14 cellular contexts compared by ENCODE assay signal in genomic region chr10:75508814-75509306, GRCh38.
A peak's percentile ranks its signal among the peaks of the same experiment; 100 is the strongest.
DNase-seq lines count a peak whose midpoint lies in the region; ATAC-seq and TF ChIP-seq lines count a peak whose summit lies in the region.
"Had no signal": no experiment of that assay in that cellular context is flagged by ENCODE, and none has a peak within 500 bp of the region (broad histone marks: within the 10 kb centered on the region; RNA-seq: fewer than 3 reads in every experiment).

No MANE protein-coding gene starts in this region.

- peak; percentile 24 for DNase-seq in ELF-1 (ENCODE audit: low read depth, low spot score)
- DNase-seq in astrocyte of the spinal cord (ENCODE audit: low read depth, low spot score): peak; percentile 53
- no peak for DNase-seq in nephron progenitor cell
- no peak for DNase-seq in foreskin fibroblast
- DNase-seq in G401 (ENCODE audit: low spot score): no peak
- DNase-seq in NCI-H510A treated with DMSO at 0.1 percent for 48 hours (lab: John Stamatoyannopoulos, UW): no peak
- DNase-seq: adrenal gland, C1 segment of cervical spinal cord, foreskin melanocyte, WERI-Rb-1 had no signal

- H3F3A ChIP-seq in Loucy (ENCODE audit: low read depth): peaks cover 15% of the 10 kb centered on the region; the same call in 1 of the 2 replicates

- TF ChIP-seq CTCF in Loucy (conservative IDR thresholded peaks at IDR 0.05; ENCODE audit: low read length) (no peak), astrocyte of the spinal cord (IDR thresholded peaks at IDR 0.05; ENCODE audit: low read depth, low read length) (no peak), nephron progenitor cell (IDR thresholded peaks at IDR 0.05) (no peak), foreskin fibroblast (IDR thresholded peaks at IDR 0.05; ENCODE audit: low read depth, low read length) (no peak)

- no peaks in the 10 kb centered on the region for H3K9me2 ChIP-seq in Loucy (replicated peaks; ENCODE audit: low read depth, low read length)

- peak overlapping the region; percentile 56 for H3K4me3 ChIP-seq in Loucy (ENCODE audit: low read length, poor library complexity, severe bottlenecking)
- H3K4me3 ChIP-seq in astrocyte of the spinal cord (ENCODE audit: low read depth, low read length): no peak overlapping the region
- H3K4me3 ChIP-seq in foreskin fibroblast (ENCODE audit: low read depth in 1 of 2, low read length in 2 of 2): no peak overlapping the region
- H3K4me3 ChIP-seq: adrenal gland had no signal

- H3K27me3 Mint-ChIP-seq in nephron progenitor cell (ENCODE audit: low read depth, poor library complexity): peaks cover 7% of the 10 kb centered on the region

- peaks cover 53% of the 10 kb centered on the region for H3K4me1 ChIP-seq in Loucy (ENCODE audit: insufficient read depth, low read length, poor library complexity, severe bottlenecking)

- no peaks in the 10 kb centered on the region for H3K79me2 ChIP-seq in Loucy (ENCODE audit: insufficient read depth, low read length)

- peak overlapping the region; percentile 11 for H3K4me3 Mint-ChIP-seq in nephron progenitor cell
- H3K4me3 Mint-ChIP-seq: dendritic cell treated with granulocyte-macrophage colony-stimulating factor and Interleukin-4, amounts not matched to agents 40 ng/mL and 50 ng/mL, for 4 days; stimulated activated naive CD8-positive, alpha-beta T cell treated with anti-CD3 and anti-CD28 coated beads, Interleukin-15, Interleukin-2, amounts not matched to agents 100 ng/mL and 50 ng/mL, for 24 hours had no signal

- no peaks in the 10 kb centered on the region for H3K27me3 ChIP-seq in Loucy (ENCODE audit: insufficient read depth, low read length, poor library complexity, severe bottlenecking)
- H3K27me3 ChIP-seq: adrenal gland had no signal

- H3K9ac ChIP-seq in Loucy (ENCODE audit: low read depth, low read length, poor library complexity, severe bottlenecking): peak overlapping the region; percentile 41

- H3K27ac Mint-ChIP-seq in nephron progenitor cell: peak overlapping the region; percentile 59
- H3K27ac Mint-ChIP-seq: dendritic cell treated with granulocyte-macrophage colony-stimulating factor and Interleukin-4, amounts not matched to agents 40 ng/mL and 50 ng/mL, for 4 days; stimulated activated naive CD8-positive, alpha-beta T cell treated with anti-CD3 and anti-CD28 coated beads, Interleukin-15, Interleukin-2, amounts not matched to agents 100 ng/mL and 50 ng/mL, for 24 hours had no signal

- H3K4me1 Mint-ChIP-seq in nephron progenitor cell: peaks cover 88% of the 10 kb centered on the region

- H3K9me3 ChIP-seq in Loucy (ENCODE audit: insufficient read depth, low read depth, low read length): no peaks in the 10 kb centered on the region
- H3K9me3 ChIP-seq: adrenal gland had no signal

- H2AFZ ChIP-seq in Loucy (ENCODE audit: low read length): peak overlapping the region; percentile 66

- no peaks in the 10 kb centered on the region for H3K36me3 ChIP-seq in Loucy (ENCODE audit: insufficient read depth, low read length)
- H3K36me3 ChIP-seq: adrenal gland, WERI-Rb-1 had no signal

- H3K36me3 Mint-ChIP-seq in nephron progenitor cell (ENCODE audit: low read depth): no peaks in the 10 kb centered on the region

- in situ Hi-C loops in astrocyte of the spinal cord (cut with HindIII; ENCODE audit: low sequenced_read_pairs) (no loop called here), G401 (cut with HindIII; ENCODE audit: low sequenced_read_pairs) (no loop called here)

- no peak for ATAC-seq in HG02798 (IDR thresholded peaks at IDR 0.05; ENCODE audit: poor library complexity, unreplicated experiment)

- H4K20me1 ChIP-seq in Loucy (ENCODE audit: insufficient read depth, low read length, poor library complexity, severe bottlenecking): no peaks in the 10 kb centered on the region

- peak overlapping the region; percentile 74 for H3K4me2 ChIP-seq in Loucy (ENCODE audit: low read depth, low read length, poor library complexity, severe bottlenecking)

- H3K9me3 Mint-ChIP-seq in nephron progenitor cell: no peaks in the 10 kb centered on the region
- H3K9me3 Mint-ChIP-seq: stimulated activated naive CD8-positive, alpha-beta T cell treated with anti-CD3 and anti-CD28 coated beads, Interleukin-15, Interleukin-2, amounts not matched to agents 100 ng/mL and 50 ng/mL, for 24 hours had no signal

Comparison
In these comparisons a context has a peak if more than half of its experiments do, and no peak if none do; other contexts are left out.
1. DNase-seq: peak in ELF-1 (single experiment) and astrocyte of the spinal cord (single experiment); none in nephron progenitor cell (single experiment), foreskin fibroblast (0 of 2), G401 (single experiment) and NCI-H510A treated with DMSO at 0.1 percent for 48 hours (single experiment).